25 cellular contexts compared by ENCODE assay signal in the genomic region with DNA sequence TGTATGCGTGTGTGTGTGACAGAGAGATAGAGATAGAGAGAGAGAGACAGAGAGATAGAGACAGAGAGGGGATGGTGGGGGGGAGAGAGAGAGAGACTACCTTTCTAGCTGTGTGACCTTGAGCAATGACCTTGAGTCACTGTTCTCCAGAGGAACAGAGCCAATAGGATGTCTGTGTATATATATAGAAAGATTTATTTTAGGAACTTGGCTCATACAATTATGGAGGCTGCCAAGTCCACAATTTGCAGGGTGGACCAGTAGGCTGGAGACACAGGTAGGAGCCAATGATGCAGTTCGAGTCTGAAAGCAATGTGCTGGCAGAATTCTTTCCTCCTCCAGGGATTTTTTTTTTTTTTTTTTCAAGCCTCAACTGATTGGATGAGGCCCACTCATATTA.
"Had no signal": no experiment of that assay in that cellular context is flagged by ENCODE, and none has a peak within 500 bp of the region (broad histone marks: within the 10 kb centered on the region; RNA-seq: fewer than 3 reads in every experiment).

No MANE protein-coding gene starts in this region.

- H3K27me3 ChIP-seq: brain microvascular endothelial cell, cardiac muscle cell had no signal

- ATAC-seq: activated T-helper 17 cell treated with anti-CD3 and anti-CD28 coated beads, Interleukin-2, amount 50 U/mL, for 72 hours; K562; PC-3; T-cell had no signal

- H3K27ac ChIP-seq: brain microvascular endothelial cell, cardiac muscle cell, SK-N-MC, VCaP had no signal

- H3K36me3 ChIP-seq: brain microvascular endothelial cell, cardiac muscle cell had no signal

- H3K4me3 ChIP-seq: cardiac muscle cell, K562, SK-N-MC had no signal

- DNase-seq: activated CD4-positive, alpha-beta memory T cell treated with anti-CD3 and anti-CD28 coated beads for 36 hours; activated CD4-positive, alpha-beta T cell treated with anti-CD3 and anti-CD28 coated beads, Interleukin-2, amount 10 ng/mL, durations not matched to agents 7 days and 5 days; activated CD4-positive, CD25-positive, alpha-beta regulatory T cell; activated CD8-positive, alpha-beta memory T cell treated with anti-CD3 and anti-CD28 coated beads for 24 hours; activated gamma-delta T cell; activated naive CD4-positive, alpha-beta T cell treated with anti-CD3 and anti-CD28 coated beads for 36 hours; activated T-cell treated with anti-CD3 and anti-CD28 coated beads, Interleukin-2, amount 50 U/mL, for 48 hours; brain microvascular endothelial cell; Karpas-422; MM.1S; NCI-H1105; NCI-H1436; NCI-H1694 treated with DMSO at 0.1 percent for 48 hours; NCI-H2029 treated with DMSO at 0.1 percent for 48 hours; NCI-H345; NCI-H510A treated with DMSO at 0.1 percent for 48 hours; PC-3; T-cell; T-helper 2 cell; T1000 had no signal
